Comparison of ENCODE assay signal across 1 cellular context in genomic region chrX:41705042-41705441, GRCh38.
TF ChIP-seq lines count a peak whose summit lies in the region.

No MANE protein-coding gene starts in this region.

TF ChIP-seq in GM12878, 131 proteins besides CTCF, POLR2A, EP300 and RAD21:
- TF ChIP-seq SMC3 (IDR thresholded peaks at IDR 0.05; ENCODE audit: borderline replicate concordance, low read length) (no peak), WRNIP1 (IDR thresholded peaks at IDR 0.05; ENCODE audit: borderline replicate concordance, low read depth, low read length) (no peak), CEBPB (IDR thresholded peaks at IDR 0.05; ENCODE audit: borderline replicate concordance in 1 of 2, low read depth in 2 of 2, low read length in 2 of 2) (no peak), SKIL (IDR thresholded peaks at IDR 0.05; ENCODE audit: low read depth, poor library complexity, severe bottlenecking) (no peak), YY1 (IDR thresholded peaks at IDR 0.05; ENCODE audit: low read depth, low read length) (no peak), SIN3A (IDR thresholded peaks at IDR 0.05; ENCODE audit: low read depth, low read length) (no peak), NFIC (IDR thresholded peaks at IDR 0.05; ENCODE audit: low read depth, low read length) (no peak), CBX3 (IDR thresholded peaks at IDR 0.05; ENCODE audit: borderline replicate concordance, low read depth) (no peak)
